ENCODE assay signal across 9 cellular contexts in genomic region chr1:207824691-207825090, GRCh38.
DNase-seq lines count a peak whose midpoint lies in the region; ATAC-seq and TF ChIP-seq lines count a peak whose summit lies in the region.
"Had no signal": no experiment of that assay in that cellular context is flagged by ENCODE, and none has a peak within 500 bp of the region (broad histone marks: within the 10 kb centered on the region; RNA-seq: fewer than 3 reads in every experiment).

No MANE protein-coding gene starts in this region.

- H3K79me2 ChIP-seq in DOHH2 (ENCODE audit: control insufficient read depth, low read length), result peaks cover 46% of the 10 kb centered on the region

- H3K4me1 ChIP-seq in DOHH2 (ENCODE audit: control insufficient read depth, low read length), result peaks cover 81% of the 10 kb centered on the region

- POLR2A ChIA-PET in activated CD4-positive, alpha-beta memory T cell treated with anti-CD3 and anti-CD28 coated beads for 36 hours (lab: Charles Lee), result interaction anchor here (1.4 to 3.5 kb wide), 6 partner anchors 9 to 49 kb away, joined by 4 to 24 read pairs (median 10); no protein-coding TSS in a partner anchor

- intact Hi-C loops in activated CD4-positive, alpha-beta memory T cell treated with anti-CD3 and anti-CD28 coated beads for 36 hours (cut with micrococcal nuclease), result loop anchor here (2.0 to 10.0 kb wide), 3 partner anchors 74 to 1270 kb away; partner anchors contain the start of gene FCMR

- H3K27ac ChIP-seq in DOHH2 (ENCODE audit: low read depth, low read length), result peak overlapping the region; percentile 47; the same call in 1 of the 2 replicates

- ATAC-seq in GM19324 (IDR thresholded peaks at IDR 0.05; ENCODE audit: low FRiP score, unreplicated experiment) (no peak), GM18502 (IDR thresholded peaks at IDR 0.05; ENCODE audit: poor library complexity, unreplicated experiment) (no peak)

- DNase-seq in activated CD4-positive, alpha-beta memory T cell treated with anti-CD3 and anti-CD28 coated beads for 36 hours, result peak; percentile 48
- DNase-seq in fibroblast of gingiva (ENCODE audit: low read depth), result peak; percentile 82
- peak; percentile 40 for DNase-seq in skeletal muscle cell (ENCODE audit: low read depth)
- no peak for DNase-seq in SIG-M5 (lab: John Stamatoyannopoulos, UW)
- DNase-seq in HuH-7 (ENCODE audit: low spot score), result no peak

- H3F3A ChIP-seq in DOHH2 (ENCODE audit: control insufficient read depth, insufficient read depth), result peaks cover 6% of the 10 kb centered on the region; the same call in 1 of the 2 replicates

- H3K9me3 ChIP-seq in DOHH2 (ENCODE audit: control insufficient read depth, insufficient read depth, low read length), result no peaks in the 10 kb centered on the region

- TF ChIP-seq CTCF in DOHH2 (IDR thresholded peaks at IDR 0.05; ENCODE audit: low read depth, low read length, poor library complexity, severe bottlenecking), result no peak

- peak overlapping the region; percentile 98 for H3K4me2 ChIP-seq in DOHH2 (ENCODE audit: low read length)

- H3K36me3 ChIP-seq in DOHH2 (ENCODE audit: control insufficient read depth, low read length), result peaks cover 3% of the 10 kb centered on the region

- CTCF ChIA-PET in activated CD4-positive, alpha-beta memory T cell treated with anti-CD3 and anti-CD28 coated beads for 36 hours (lab: Charles Lee), result interaction anchor here (1.0 to 14.0 kb wide), 10 partner anchors 9 to 139 kb away, joined by 3 to 460 read pairs (median 14); no protein-coding TSS in a partner anchor

- H3K27ac Mint-ChIP-seq in activated CD4-positive, alpha-beta memory T cell treated with anti-CD3 and anti-CD28 coated beads for 36 hours, result peak overlapping the region; percentile 97

- no peaks in the 10 kb centered on the region for H4K20me1 ChIP-seq in DOHH2 (ENCODE audit: control insufficient read depth, insufficient read depth, low read depth, low read length)

- H3K9me3 Mint-ChIP-seq in activated CD4-positive, alpha-beta memory T cell treated with anti-CD3 and anti-CD28 coated beads for 36 hours, result no peaks in the 10 kb centered on the region
- H3K9me3 Mint-ChIP-seq: neural crest cell had no signal

- H3K9me2 ChIP-seq in DOHH2 (replicated peaks; ENCODE audit: control insufficient read depth, low read length), result no peaks in the 10 kb centered on the region

- H3K36me3 Mint-ChIP-seq in activated CD4-positive, alpha-beta memory T cell treated with anti-CD3 and anti-CD28 coated beads for 36 hours, result peaks cover 26% of the 10 kb centered on the region

- peaks cover 94% of the 10 kb centered on the region for H3K4me1 Mint-ChIP-seq in activated CD4-positive, alpha-beta memory T cell treated with anti-CD3 and anti-CD28 coated beads for 36 hours (ENCODE audit: low read depth)

- H3K4me3 ChIP-seq in DOHH2 (ENCODE audit: low read length) (peak overlapping the region; percentile 96; the same call in 1 of the 2 replicates), skeletal muscle cell (ENCODE audit: low read depth, low read length) (no peak overlapping the region)

- H3K4me3 Mint-ChIP-seq in activated CD4-positive, alpha-beta memory T cell treated with anti-CD3 and anti-CD28 coated beads for 36 hours, result peak overlapping the region; percentile 89
- H3K4me3 Mint-ChIP-seq: neural crest cell had no signal

- H3K27me3 Mint-ChIP-seq in activated CD4-positive, alpha-beta memory T cell treated with anti-CD3 and anti-CD28 coated beads for 36 hours, result peaks cover 2% of the 10 kb centered on the region

- H3K27me3 ChIP-seq in DOHH2 (ENCODE audit: control insufficient read depth, low read length), result no peaks in the 10 kb centered on the region

Comparison
In these comparisons a context has a peak if more than half of its experiments do, and no peak if none do; other contexts are left out.
1. DNase-seq: peak in activated CD4-positive, alpha-beta memory T cell treated with anti-CD3 and anti-CD28 coated beads for 36 hours (single experiment), fibroblast of gingiva (single experiment) and skeletal muscle cell (single experiment); none in SIG-M5 (single experiment) and HuH-7 (single experiment).